9 cellular contexts compared by ENCODE assay signal in the genomic region with DNA sequence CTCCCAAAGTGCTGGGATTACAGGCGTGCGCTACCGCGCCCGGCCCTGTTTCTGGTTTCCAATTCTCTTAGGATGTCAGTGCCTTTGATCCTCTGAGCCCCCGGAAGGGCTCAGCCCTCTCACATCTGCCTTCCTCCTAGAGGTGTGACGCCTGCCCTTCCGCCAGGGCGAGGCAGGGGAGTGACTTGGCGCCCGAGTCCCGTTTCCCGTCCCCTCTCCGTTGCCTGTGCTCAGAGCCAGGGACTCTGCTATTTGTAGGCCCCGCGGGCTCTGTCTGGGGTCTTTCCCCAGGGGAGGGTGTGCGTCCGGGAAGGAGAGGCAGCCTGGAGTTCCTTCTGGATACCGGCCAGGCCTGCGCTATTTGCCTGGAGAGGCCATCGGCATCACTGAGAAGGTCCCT.
DNase-seq lines count a peak whose midpoint lies in the region; ATAC-seq and TF ChIP-seq lines count a peak whose summit lies in the region.
"Had no signal": no experiment of that assay in that cellular context is flagged by ENCODE, and none has a peak within 500 bp of the region (broad histone marks: within the 10 kb centered on the region; RNA-seq: fewer than 3 reads in every experiment).

No MANE protein-coding gene starts in this region.

- H3K36me3 Mint-ChIP-seq in activated CD8-positive, alpha-beta memory T cell treated with anti-CD3 and anti-CD28 coated beads, Interleukin-2, amount 10 ng/mL, durations not matched to agents 7 days and 5 days, result peaks cover 1% of the 10 kb centered on the region

- peaks cover 2% of the 10 kb centered on the region for H3K27me3 Mint-ChIP-seq in activated CD8-positive, alpha-beta memory T cell treated with anti-CD3 and anti-CD28 coated beads, Interleukin-2, amount 10 ng/mL, durations not matched to agents 7 days and 5 days

- H3K4me1 ChIP-seq in gastroesophageal sphincter, result peaks cover 0 to 10% (median 0%) of the 10 kb centered on the region in 3 donors

- CTCF ChIA-PET in activated CD8-positive, alpha-beta memory T cell treated with anti-CD3 and anti-CD28 coated beads, Interleukin-2, amount 10 ng/mL, durations not matched to agents 7 days and 5 days (lab: Charles Lee), result interaction anchor here (1.7 kb wide), 1 partner anchor 27 kb away, joined by 5 read pairs; no protein-coding TSS in a partner anchor

- no peak for TF ChIP-seq POLR2A in gastroesophageal sphincter (IDR thresholded peaks at IDR 0.05)

- H3K4me1 Mint-ChIP-seq in activated CD8-positive, alpha-beta memory T cell treated with anti-CD3 and anti-CD28 coated beads, Interleukin-2, amount 10 ng/mL, durations not matched to agents 7 days and 5 days, result peaks cover 44% of the 10 kb centered on the region

- peak overlapping the region; percentile 47 for H3K4me3 Mint-ChIP-seq in activated CD8-positive, alpha-beta memory T cell treated with anti-CD3 and anti-CD28 coated beads, Interleukin-2, amount 10 ng/mL, durations not matched to agents 7 days and 5 days

- 17% methylated on average over 5 of the region's 21 CpGs; no CpG with 5 or more reads in 1 of the 2 donors for WGBS in gastroesophageal sphincter (ENCODE audit: low coverage in 1 of 2), 2 donors

- ATAC-seq in HG02642 (IDR thresholded peaks at IDR 0.05; ENCODE audit: poor library complexity, unreplicated experiment), result peak; percentile 50
- ATAC-seq in activated CD8-positive, alpha-beta memory T cell treated with anti-CD3 and anti-CD28 coated beads, Interleukin-2, amount 10 ng/mL, durations not matched to agents 7 days and 5 days, result peak; percentile 73
- peak; percentile 79 for ATAC-seq in gastroesophageal sphincter
- ATAC-seq in HG02938 (IDR thresholded peaks at IDR 0.05; ENCODE audit: unreplicated experiment), result no peak
- no peak for ATAC-seq in SK-N-SH treated with all-trans-retinoic acid at 6 μM for 48 hours
- ATAC-seq in GM19395 (IDR thresholded peaks at IDR 0.05; ENCODE audit: unreplicated experiment), result no peak
- no peak for ATAC-seq in GM18868 (IDR thresholded peaks at IDR 0.05; ENCODE audit: unreplicated experiment)

- no peak for TF ChIP-seq EP300 in gastroesophageal sphincter (IDR thresholded peaks at IDR 0.05)

- H3K27ac Mint-ChIP-seq in activated CD8-positive, alpha-beta memory T cell treated with anti-CD3 and anti-CD28 coated beads, Interleukin-2, amount 10 ng/mL, durations not matched to agents 7 days and 5 days, result peak overlapping the region; percentile 89

- peak; percentile 72 for DNase-seq in activated CD8-positive, alpha-beta memory T cell treated with anti-CD3 and anti-CD28 coated beads, Interleukin-2, amount 10 ng/mL, durations not matched to agents 7 days and 5 days
- peak; percentile 29 to 33 (median 29) for DNase-seq in stimulated activated CD4-positive, alpha-beta T cell treated with anti-CD3 and anti-CD28 coated beads, TNF-alpha, amount 100 ng/mL, for 4 hours (ENCODE audit: low read depth in 3 of 3)

- H3K27me3 ChIP-seq in gastroesophageal sphincter, result no peaks in the 10 kb centered on the region

- peak overlapping the region in 1 of 2 donors; percentile 43 for H3K4me3 ChIP-seq in gastroesophageal sphincter

- TF ChIP-seq CTCF in gastroesophageal sphincter (IDR thresholded peaks at IDR 0.05), result no peak

- H3K27ac ChIP-seq in gastroesophageal sphincter, result peak overlapping the region in 3 of 4 donors; percentile 24 to 65 (median 61)
- H3K27ac ChIP-seq: KMS-11 had no signal

- H3K9me3 Mint-ChIP-seq in activated CD8-positive, alpha-beta memory T cell treated with anti-CD3 and anti-CD28 coated beads, Interleukin-2, amount 10 ng/mL, durations not matched to agents 7 days and 5 days (ENCODE audit: low read depth), result no peaks in the 10 kb centered on the region

- H3K9me3 ChIP-seq in gastroesophageal sphincter, result peaks cover 0 to 8% (median 0%) of the 10 kb centered on the region in 3 donors

- no peaks in the 10 kb centered on the region for H3K36me3 ChIP-seq in gastroesophageal sphincter

TF ChIP-seq in SK-N-SH treated with all-trans-retinoic acid at 6 μM for 48 hours, 23 proteins besides CTCF, POLR2A, EP300 and RAD21:
- TF ChIP-seq BACH2 (CRISPR knock-in tag; IDR thresholded peaks at IDR 0.05; ENCODE audit: borderline replicate concordance) (no peak), OSR1 (CRISPR knock-in tag; IDR thresholded peaks at IDR 0.05) (no peak), ESRRG (CRISPR knock-in tag; IDR thresholded peaks at IDR 0.05) (no peak), ZNF70 (CRISPR knock-in tag; IDR thresholded peaks at IDR 0.05) (no peak), ZNF565 (CRISPR knock-in tag; conservative IDR thresholded peaks at IDR 0.05; ENCODE audit: low read depth) (no peak), ISL1 (CRISPR knock-in tag; IDR thresholded peaks at IDR 0.05) (no peak)
- TF ChIP-seq, protein P1, sequence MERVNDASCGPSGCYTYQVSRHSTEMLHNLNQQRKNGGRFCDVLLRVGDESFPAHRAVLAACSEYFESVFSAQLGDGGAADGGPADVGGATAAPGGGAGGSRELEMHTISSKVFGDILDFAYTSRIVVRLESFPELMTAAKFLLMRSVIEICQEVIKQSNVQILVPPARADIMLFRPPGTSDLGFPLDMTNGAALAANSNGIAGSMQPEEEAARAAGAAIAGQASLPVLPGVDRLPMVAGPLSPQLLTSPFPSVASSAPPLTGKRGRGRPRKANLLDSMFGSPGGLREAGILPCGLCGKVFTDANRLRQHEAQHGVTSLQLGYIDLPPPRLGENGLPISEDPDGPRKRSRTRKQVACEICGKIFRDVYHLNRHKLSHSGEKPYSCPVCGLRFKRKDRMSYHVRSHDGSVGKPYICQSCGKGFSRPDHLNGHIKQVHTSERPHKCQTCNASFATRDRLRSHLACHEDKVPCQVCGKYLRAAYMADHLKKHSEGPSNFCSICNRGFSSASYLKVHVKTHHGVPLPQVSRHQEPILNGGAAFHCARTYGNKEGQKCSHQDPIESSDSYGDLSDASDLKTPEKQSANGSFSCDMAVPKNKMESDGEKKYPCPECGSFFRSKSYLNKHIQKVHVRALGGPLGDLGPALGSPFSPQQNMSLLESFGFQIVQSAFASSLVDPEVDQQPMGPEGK (CRISPR knock-in tag; IDR thresholded peaks at IDR 0.05; ENCODE audit: borderline replicate concordance), result no peak
- TF ChIP-seq, protein P2, sequence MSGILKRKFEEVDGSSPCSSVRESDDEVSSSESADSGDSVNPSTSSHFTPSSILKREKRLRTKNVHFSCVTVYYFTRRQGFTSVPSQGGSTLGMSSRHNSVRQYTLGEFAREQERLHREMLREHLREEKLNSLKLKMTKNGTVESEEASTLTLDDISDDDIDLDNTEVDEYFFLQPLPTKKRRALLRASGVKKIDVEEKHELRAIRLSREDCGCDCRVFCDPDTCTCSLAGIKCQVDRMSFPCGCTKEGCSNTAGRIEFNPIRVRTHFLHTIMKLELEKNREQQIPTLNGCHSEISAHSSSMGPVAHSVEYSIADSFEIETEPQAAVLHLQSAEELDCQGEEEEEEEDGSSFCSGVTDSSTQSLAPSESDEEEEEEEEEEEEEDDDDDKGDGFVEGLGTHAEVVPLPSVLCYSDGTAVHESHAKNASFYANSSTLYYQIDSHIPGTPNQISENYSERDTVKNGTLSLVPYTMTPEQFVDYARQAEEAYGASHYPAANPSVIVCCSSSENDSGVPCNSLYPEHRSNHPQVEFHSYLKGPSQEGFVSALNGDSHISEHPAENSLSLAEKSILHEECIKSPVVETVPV (CRISPR knock-in tag; IDR thresholded peaks at IDR 0.05), result no peak

Comparison
In these comparisons a context has a peak if more than half of its experiments do, and no peak if none do; other contexts are left out.
1. ATAC-seq: peak in HG02642 (single experiment), activated CD8-positive, alpha-beta memory T cell treated with anti-CD3 and anti-CD28 coated beads, Interleukin-2, amount 10 ng/mL, durations not matched to agents 7 days and 5 days (single experiment) and gastroesophageal sphincter (single experiment); none in HG02938 (single experiment), SK-N-SH treated with all-trans-retinoic acid at 6 μM for 48 hours (single experiment), GM19395 (single experiment) and GM18868 (single experiment).